15 cellular contexts compared by ENCODE assay signal in genomic region chr1:211630236-211631081, GRCh38. TPM values are rescaled to one million over a fixed set of nuclear protein-coding genes. Genes with fewer than 3 reads are reported as not detected.
DNase-seq lines count a peak whose midpoint lies in the region; ATAC-seq and TF ChIP-seq lines count a peak whose summit lies in the region.
"Had no signal": no experiment of that assay in that cellular context is flagged by ENCODE, and none has a peak within 500 bp of the region (broad histone marks: within the 10 kb centered on the region; RNA-seq: fewer than 3 reads in every experiment).

No MANE protein-coding gene starts in this region.

- H3K36me3 ChIP-seq in spleen, result no peaks in the 10 kb centered on the region
- H3K36me3 ChIP-seq: breast epithelium, tibial artery had no signal

- intact Hi-C loops in left cardiac atrium (cut with DNase I) (loop anchor here in 1 of 2 donors (5.0 kb wide), 1 partner anchor 53 kb away; the partner anchor contains the start of gene SLC30A1), spleen (cut with DNase I; ENCODE audit: low total_unique reads) (no loop called here)

- H3K4me3 ChIP-seq in spleen, result peak overlapping the region in 1 of 8 donors; percentile 35
- H3K4me3 ChIP-seq: A549, breast epithelium, tibial artery had no signal

- H3K27me3 ChIP-seq in spleen (replicated peaks in 1 of 7), result peaks cover 0 to 9% (median 0%) of the 10 kb centered on the region in 7 donors
- H3K27me3 ChIP-seq: breast epithelium, tibial artery had no signal

- H3K27ac ChIP-seq in VCaP (peak overlapping the region; percentile 82; the same call in 1 of the 2 replicates), spleen (peak overlapping the region; percentile 10 to 87 (median 78))
- H3K27ac ChIP-seq: breast epithelium, tibial artery had no signal

- DNase-seq in NCI-H510A (lab: John Stamatoyannopoulos, UW) (peak; percentile 26), NCI-H510A treated with DMSO at 0.1 percent for 48 hours (lab: John Stamatoyannopoulos, UW) (no peak), left cardiac atrium (no peak), spleen (peak; percentile 83), NCI-H187 treated with DMSO at 0.1 percent for 48 hours (lab: John Stamatoyannopoulos, UW) (no peak), NCI-H2029 treated with DMSO at 0.1 percent for 48 hours (lab: John Stamatoyannopoulos, UW) (no peak)
- DNase-seq: activated T-cell treated with anti-CD3 and anti-CD28 coated beads, Interleukin-2, amount 50 U/mL, for 24 hours; HCEC 1CT; NCI-H2171 treated with DMSO at 0.1 percent for 48 hours; tibial artery had no signal

- H3K9me3 ChIP-seq in spleen, result no peaks in the 10 kb centered on the region
- H3K9me3 ChIP-seq: A549, breast epithelium, tibial artery had no signal

- ATAC-seq in left cardiac atrium (peak; percentile 64 to 76), GM19467 (IDR thresholded peaks at IDR 0.05; ENCODE audit: unreplicated experiment) (no peak)
- ATAC-seq: activated CD4-positive, CD25-positive, alpha-beta regulatory T cell treated with anti-CD3 and anti-CD28 coated beads, Interleukin-2, amount 50 U/mL, for 24 hours had no signal

- no peak for TF ChIP-seq POLR2A in spleen (IDR thresholded peaks at IDR 0.05)

- 38 to 65% (median 52%) methylated on average over 5 to 17 of the region's 17 CpGs for WGBS in spleen, 5 donors

- TF ChIP-seq CTCF in VCaP (conservative IDR thresholded peaks at IDR 0.05), result no peak
- TF ChIP-seq CTCF in spleen (IDR thresholded peaks at IDR 0.05 in 8 of 11, conservative IDR thresholded peaks at IDR 0.05 in 3 of 11), result peak in 7 of 11 experiments; percentile 8 to 44 (median 28)

- peaks cover 0 to 41% (median 19%) of the 10 kb centered on the region in 6 donors for H3K4me1 ChIP-seq in spleen

RNA-seq across cellular contexts. Expression of gene NEK2, which starts 45.0 kb away (rescaled TPM):
- total RNA-seq in left cardiac atrium (under 1 TPM; 0.18 to 0.68 TPM), spleen (1 to 10 TPM in 5 of 7 donors, under 1 TPM in 2; 0.38 to 5.5 (median 2.4) TPM)
- 1 to 10 TPM in 2 of 3 donors, under 1 TPM in 1; 0.74 to 4.0 (median 1.6) TPM for polyA plus RNA-seq in spleen

RNA-seq across cellular contexts. Expression of gene SLC30A1, which starts 51.5 kb away (rescaled TPM):
- total RNA-seq in left cardiac atrium (10 to 100 TPM; 11.0 to 13.9 TPM), spleen (10 to 100 TPM; 28.0 to 38.5 (median 32.8) TPM)
- polyA plus RNA-seq in spleen, result 1 to 10 TPM; 3.0 to 5.8 (median 3.3) TPM

Comparison
In these comparisons a context has a peak if more than half of its experiments do, and no peak if none do; other contexts are left out.
1. DNase-seq: peak in NCI-H510A (single experiment) and spleen (single experiment); none in NCI-H510A treated with DMSO at 0.1 percent for 48 hours (single experiment), left cardiac atrium (single experiment), NCI-H187 treated with DMSO at 0.1 percent for 48 hours (single experiment) and NCI-H2029 treated with DMSO at 0.1 percent for 48 hours (single experiment).